In the genomic region with DNA sequence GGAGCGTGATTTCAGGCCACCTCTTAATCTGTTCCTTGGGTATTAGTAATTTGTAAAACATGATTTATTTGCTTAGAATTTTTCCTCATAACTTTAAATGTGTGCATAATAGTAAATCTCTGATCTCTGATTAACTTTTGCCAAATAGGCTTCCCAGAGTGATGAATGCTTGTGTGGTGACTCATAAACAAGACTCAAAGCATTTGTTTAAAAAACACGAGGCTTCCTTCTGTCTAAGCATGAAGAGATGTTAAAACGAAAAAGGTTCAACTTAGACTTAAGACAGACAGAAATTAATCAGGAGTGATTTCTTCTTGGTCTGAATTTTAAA, we compare ENCODE assay signal across 18 cellular contexts.
DNase-seq lines count a peak whose midpoint lies in the region; ATAC-seq, FAIRE-seq and TF ChIP-seq lines count a peak whose summit lies in the region.
"Had no signal": no experiment of that assay in that cellular context is flagged by ENCODE, and none has a peak within 500 bp of the region (broad histone marks: within the 10 kb centered on the region; RNA-seq: fewer than 3 reads in every experiment).

No MANE protein-coding gene starts in this region.

- no peak overlapping the region for H2AFZ ChIP-seq in osteoblast (ENCODE audit: low read length)
- H2AFZ ChIP-seq: neural progenitor cell had no signal

- H3K4me1 ChIP-seq in osteoblast (ENCODE audit: insufficient read depth, low read length) (peaks cover 4% of the 10 kb centered on the region), esophagus muscularis mucosa (peaks cover 0 to 21% (median 14%) of the 10 kb centered on the region in 4 donors)

- H3K79me2 ChIP-seq in osteoblast (ENCODE audit: insufficient read depth, low read length) = no peaks in the 10 kb centered on the region

- no peaks in the 10 kb centered on the region for H3K36me3 ChIP-seq in BJ (ENCODE audit: control insufficient read depth, insufficient read depth, low read length)
- H3K36me3 ChIP-seq in osteoblast (ENCODE audit: insufficient read depth, low read length) = no peaks in the 10 kb centered on the region
- H3K36me3 ChIP-seq in esophagus muscularis mucosa = no peaks in the 10 kb centered on the region
- H3K36me3 ChIP-seq in brain microvascular endothelial cell (replicated peaks) = no peaks in the 10 kb centered on the region
- H3K36me3 ChIP-seq: cardiac muscle cell, neural progenitor cell had no signal

- no peak for ATAC-seq in stimulated activated naive CD8-positive, alpha-beta T cell treated with anti-CD3 and anti-CD28 coated beads, Interleukin-15, Interleukin-2, amounts not matched to agents 100 U/mL and 50 U/mL, for 24 hours
- ATAC-seq: activated T-cell treated with anti-CD3 and anti-CD28 coated beads, Interleukin-2, amount 50 U/mL, for 72 hours; stimulated activated memory B cell treated with anti-CD40 and anti-IgM and Interleukin-4, amounts not matched to agents 10 μg/mL and 1 μg/mL and 100 μg/mL, for 72 hours had no signal

- DNase-seq in BJ (ENCODE audit: low read depth) (peak; percentile 60), RCC 7860 (ENCODE audit: low spot score) (peak; percentile 43), fibroblast of gingiva (ENCODE audit: low read depth) (peak; percentile 41), osteoblast (ENCODE audit: insufficient read length, low spot score, missing footprints) (peak; percentile 92), esophagus muscularis mucosa (ENCODE audit: extremely low spot score) (no peak), brain microvascular endothelial cell (no peak), NCI-H510A (lab: John Stamatoyannopoulos, UW) (no peak)
- no peak for DNase-seq in stimulated activated naive CD8-positive, alpha-beta T cell treated with anti-CD3 and anti-CD28 coated beads, Interleukin-15, Interleukin-2, amounts not matched to agents 100 U/mL and 50 U/mL, for 24 hours
- DNase-seq: activated CD4-positive, alpha-beta T cell treated with anti-CD3 and anti-CD28 coated beads for 4 hours; activated T-cell treated with anti-CD3 and anti-CD28 coated beads, Interleukin-2, amount 50 U/mL, for 72 hours; erythroblast; NCI-H1694 treated with DMSO at 0.1 percent for 48 hours; stimulated activated CD4-positive, alpha-beta T cell treated with anti-CD3 and anti-CD28 coated beads, Interleukin-2, amount 100 ng/mL, for 24 hours had no signal

- CTCF ChIA-PET in BJ (lab: Yijun Ruan, JAX) = no interaction called here

- no peaks in the 10 kb centered on the region for H3K27me3 ChIP-seq in BJ (ENCODE audit: control insufficient read depth, insufficient read depth, low read length)
- no peaks in the 10 kb centered on the region for H3K27me3 ChIP-seq in osteoblast (ENCODE audit: insufficient read depth, low read length)
- peaks cover 0 to 26% (median 0%) of the 10 kb centered on the region in 4 donors for H3K27me3 ChIP-seq in esophagus muscularis mucosa
- no peaks in the 10 kb centered on the region for H3K27me3 ChIP-seq in brain microvascular endothelial cell (replicated peaks)
- H3K27me3 ChIP-seq: cardiac muscle cell, neural progenitor cell had no signal

- TF ChIP-seq POLR2A in esophagus muscularis mucosa (IDR thresholded peaks at IDR 0.05; ENCODE audit: low read depth) = no peak

- intact Hi-C loops in esophagus muscularis mucosa (cut with DNase I) = no loop called here

- WGBS in esophagus muscularis mucosa = 10% methylated on average over 3 of the region's 3 CpGs

- peak; percentile 84 for FAIRE-seq in RCC 7860 (lab: Jason Lieb, UNC)
- FAIRE-seq: kidney had no signal

- H3K9me3 ChIP-seq in osteoblast (ENCODE audit: low read depth, low read length) = no peaks in the 10 kb centered on the region
- peaks cover 0 to 28% (median 18%) of the 10 kb centered on the region in 4 donors for H3K9me3 ChIP-seq in esophagus muscularis mucosa

- peak overlapping the region; percentile 30 for H3K27ac ChIP-seq in osteoblast (ENCODE audit: low read depth, low read length)
- H3K27ac ChIP-seq in esophagus muscularis mucosa (replicated peaks in 1 of 4) = no peak overlapping the region
- no peak overlapping the region for H3K27ac ChIP-seq in brain microvascular endothelial cell
- H3K27ac ChIP-seq: cardiac muscle cell, neural progenitor cell had no signal

- H3K4me2 ChIP-seq in osteoblast (ENCODE audit: insufficient read depth, low read length) = peak overlapping the region; percentile 61
- H3K4me2 ChIP-seq: GM23338, neural progenitor cell had no signal

- POLR2A ChIA-PET in BJ (lab: Charles Lee) = no interaction called here

- H3K4me3 ChIP-seq in BJ (ENCODE audit: low read depth, low read length) (no peak overlapping the region), osteoblast (ENCODE audit: insufficient read depth, low read length) (peak overlapping the region; percentile 46), esophagus muscularis mucosa (no peak overlapping the region), brain microvascular endothelial cell (ENCODE audit: low read depth, low read length) (no peak overlapping the region)
- H3K4me3 ChIP-seq: cardiac muscle cell, GM23338, neural progenitor cell had no signal

- in situ Hi-C loops in brain microvascular endothelial cell (cut with HindIII; ENCODE audit: low pct_ligation_motif_present, low sequenced_read_pairs) = no loop called here

- no peak for TF ChIP-seq CTCF in BJ (IDR thresholded peaks at IDR 0.05; ENCODE audit: insufficient read depth, low read depth, low read length)
- no peak for TF ChIP-seq CTCF in osteoblast (IDR thresholded peaks at IDR 0.05; ENCODE audit: extremely low read depth, low read depth, low read length)
- no peak for TF ChIP-seq CTCF in esophagus muscularis mucosa (IDR thresholded peaks at IDR 0.05)
- TF ChIP-seq CTCF in brain microvascular endothelial cell (IDR thresholded peaks at IDR 0.05; ENCODE audit: low read depth, low read length, missing control alignments) = no peak

- no peak for TF ChIP-seq EP300 in esophagus muscularis mucosa (IDR thresholded peaks at IDR 0.05)

- H4K20me1 ChIP-seq in osteoblast (ENCODE audit: insufficient read depth, low read length) = no peaks in the 10 kb centered on the region

Comparison
In these comparisons a context has a peak if more than half of its experiments do, and no peak if none do; other contexts are left out.
1. DNase-seq: peak in BJ (single experiment), RCC 7860 (single experiment), fibroblast of gingiva (single experiment) and osteoblast (single experiment); none in esophagus muscularis mucosa (single experiment), stimulated activated naive CD8-positive, alpha-beta T cell treated with anti-CD3 and anti-CD28 coated beads, Interleukin-15, Interleukin-2, amounts not matched to agents 100 U/mL and 50 U/mL, for 24 hours (single experiment), brain microvascular endothelial cell (single experiment) and NCI-H510A (single experiment).